10 cellular contexts compared by ENCODE assay signal in the genomic region with DNA sequence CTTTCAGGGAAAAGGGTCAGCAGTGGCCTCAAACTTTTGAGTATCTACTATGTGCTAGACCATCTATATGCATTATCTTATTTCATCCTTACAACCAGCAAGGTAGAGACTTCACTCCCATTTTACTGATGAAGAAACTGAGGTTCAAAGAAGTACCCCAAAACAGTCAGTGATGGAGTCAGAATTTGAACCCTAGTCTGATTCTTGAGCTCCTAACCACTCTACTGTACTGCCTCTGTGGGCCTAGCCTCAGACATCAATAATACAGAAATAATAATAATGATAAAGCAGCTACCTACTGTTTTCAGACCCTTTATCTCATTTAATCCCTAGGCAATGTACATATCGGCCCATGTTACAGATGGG. TPM values are rescaled to one million over a fixed set of nuclear protein-coding genes. Genes with fewer than 3 reads are reported as not detected.
DNase-seq lines count a peak whose midpoint lies in the region; ATAC-seq, FAIRE-seq and TF ChIP-seq lines count a peak whose summit lies in the region.
"Had no signal": no experiment of that assay in that cellular context is flagged by ENCODE, and none has a peak within 500 bp of the region (broad histone marks: within the 10 kb centered on the region; RNA-seq: fewer than 3 reads in every experiment).

No MANE protein-coding gene starts in this region.

- peak overlapping the region in 2 of 3 experiments; percentile 63 to 76; a peak in 3 of 6 replicates for H3K4me3 ChIP-seq in HepG2 (replicated peaks in 1 of 3; ENCODE audit: insufficient read depth in 1 of 3, low read depth in 2 of 3, low read length in 3 of 3)

- TF ChIP-seq EP300 in HepG2 (IDR thresholded peaks at IDR 0.05; ENCODE audit: low read depth in 2 of 2, low read length in 2 of 2) (no peak), HepG2 (CRISPR knock-in tag; IDR thresholded peaks at IDR 0.05; ENCODE audit: borderline replicate concordance) (no peak)

- no peaks in the 10 kb centered on the region for H3K27me3 ChIP-seq in HepG2 (ENCODE audit: control insufficient read depth in 1 of 2, insufficient read depth in 2 of 2, low read length in 2 of 2)

- peaks cover 75% of the 10 kb centered on the region for H3K4me1 Mint-ChIP-seq in activated T-cell treated with anti-CD3 and anti-CD28 coated beads, Interleukin-2, amount 50 U/mL, for 4 hours (ENCODE audit: low read depth)
- H3K4me1 Mint-ChIP-seq in activated naive CD8-positive, alpha-beta T cell (ENCODE audit: low read depth): peaks cover 73% of the 10 kb centered on the region

- peak overlapping the region; percentile 11 for H3K4me3 Mint-ChIP-seq in activated T-cell treated with anti-CD3 and anti-CD28 coated beads, Interleukin-2, amount 50 U/mL, for 4 hours
- peak overlapping the region; percentile 75 for H3K4me3 Mint-ChIP-seq in activated naive CD8-positive, alpha-beta T cell

- no peak for DNase-seq in activated T-cell treated with anti-CD3 and anti-CD28 coated beads, Interleukin-2, amount 50 U/mL, for 4 hours
- DNase-seq in activated T-cell treated with anti-CD3 and anti-CD28 coated beads, Interleukin-2, amount 50 U/mL, for 1 hour: no peak
- no peak for DNase-seq in HepG2 (ENCODE audit: low spot score)
- DNase-seq in substantia nigra (lab: John Stamatoyannopoulos, UW): no peak
- no peak for DNase-seq in NCI-H1105 treated with DMSO at 0.1 percent for 48 hours (lab: John Stamatoyannopoulos, UW)
- DNase-seq in CD1c-positive myeloid dendritic cell (ENCODE audit: extremely low spot score): no peak
- DNase-seq in stimulated activated CD4-positive, alpha-beta T cell treated with anti-CD3 and anti-CD28 coated beads, Interleukin-4, amount 100 ng/mL, for 4 hours: no peak
- DNase-seq: NCI-H1930 had no signal

- POLR2A ChIA-PET in HepG2 (lab: Yijun Ruan, JAX): interaction anchor here (1.0 to 1.4 kb wide), 3 partner anchors 7 to 242 kb away, joined by 3 to 8 read pairs (median 5); a partner anchor contains a TSS

- H3K4me2 ChIP-seq in HepG2 (ENCODE audit: low read depth, low read length): peak overlapping the region; percentile 95

- in situ Hi-C loops in HepG2 (cut with HindIII; ENCODE audit: extremely low pct_ligation_motif_present, low pct_unique_long_range_greater_than_20kb): no loop called here

- no peak for ATAC-seq in activated T-cell treated with anti-CD3 and anti-CD28 coated beads, Interleukin-2, amount 50 U/mL, for 4 hours
- ATAC-seq in HepG2: no peak

- H3K9ac ChIP-seq in HepG2 (ENCODE audit: insufficient read depth, low read depth, low read length): peak overlapping the region; percentile 69

- TF ChIP-seq RAD21 in HepG2 (CRISPR knock-in tag; IDR thresholded peaks at IDR 0.05): no peak

- CTCF ChIA-PET in HepG2 (lab: Yijun Ruan, JAX; ENCODE audit: low intra/inter-chr PET ratio, low total read pairs): no interaction called here

- no TSS peak for BruUV-seq in HepG2 (replicated peaks; lab: Mats Ljungman, UMichigan)

- intact Hi-C loops in HepG2 (cut with micrococcal nuclease; ENCODE audit: unreplicated experiment): no loop called here

- WGBS in HepG2 (ENCODE audit: low lambda C conversion rate): 61% methylated on average over 1 of the region's 1 CpG

- H3K36me3 ChIP-seq in HepG2 (replicated peaks in 1 of 2; ENCODE audit: control insufficient read depth in 1 of 2, insufficient read depth in 2 of 2, low read length in 2 of 2): no peaks in the 10 kb centered on the region

- H3K27me3 Mint-ChIP-seq in activated T-cell treated with anti-CD3 and anti-CD28 coated beads, Interleukin-2, amount 50 U/mL, for 4 hours (ENCODE audit: low read depth): no peaks in the 10 kb centered on the region
- H3K27me3 Mint-ChIP-seq in activated naive CD8-positive, alpha-beta T cell: no peaks in the 10 kb centered on the region

- H3K9me3 ChIP-seq in HepG2 (ENCODE audit: low read length): no peaks in the 10 kb centered on the region

- H3K4me1 ChIP-seq in HepG2 (ENCODE audit: insufficient read depth, low read length): peaks cover 28% of the 10 kb centered on the region

- peaks cover 9% of the 10 kb centered on the region for H3K36me3 Mint-ChIP-seq in activated T-cell treated with anti-CD3 and anti-CD28 coated beads, Interleukin-2, amount 50 U/mL, for 4 hours (ENCODE audit: insufficient read depth)
- H3K36me3 Mint-ChIP-seq in activated naive CD8-positive, alpha-beta T cell: peaks cover 16% of the 10 kb centered on the region

- no peak for FAIRE-seq in HepG2 (lab: Jason Lieb, UNC)
- FAIRE-seq: endometrium had no signal

- H3K27ac ChIP-seq in HepG2 (ENCODE audit: extremely low read length, insufficient read depth, low read length): no peak overlapping the region
- peak overlapping the region; percentile 69 for H3K27ac ChIP-seq in substantia nigra (ENCODE audit: low read depth, low read length, poor library complexity, severe bottlenecking)

- no peaks in the 10 kb centered on the region for H3K79me2 ChIP-seq in HepG2 (ENCODE audit: insufficient read depth, low read length)

- no peak overlapping the region for H2AFZ ChIP-seq in HepG2 (ENCODE audit: low read length)

- no peaks in the 10 kb centered on the region for H4K20me1 ChIP-seq in HepG2 (ENCODE audit: insufficient read depth, low read length)

- no peak for TF ChIP-seq POLR2A in HepG2 (IDR thresholded peaks at IDR 0.05; ENCODE audit: insufficient read depth in 1 of 2, low read depth in 2 of 2, low read length in 2 of 2)

- TF ChIP-seq CTCF in HepG2 (CRISPR knock-in tag; IDR thresholded peaks at IDR 0.05): no peak

- no peaks in the 10 kb centered on the region for H3K9me3 Mint-ChIP-seq in activated T-cell treated with anti-CD3 and anti-CD28 coated beads, Interleukin-2, amount 50 U/mL, for 4 hours
- H3K9me3 Mint-ChIP-seq in activated naive CD8-positive, alpha-beta T cell (ENCODE audit: low read depth): no peaks in the 10 kb centered on the region

- peak overlapping the region; percentile 90 for H3K27ac Mint-ChIP-seq in activated naive CD8-positive, alpha-beta T cell

TF ChIP-seq in HepG2, 621 proteins besides CTCF, POLR2A, EP300 and RAD21 (continues in another document):
- no peak for TF ChIP-seq ZNF296 (CRISPR knock-in tag; conservative IDR thresholded peaks at IDR 0.05)
- peak; percentile 95 for TF ChIP-seq ZNF629 (CRISPR knock-in tag; conservative IDR thresholded peaks at IDR 0.05)
- no peak for TF ChIP-seq SMAD3 (CRISPR knock-in tag; IDR thresholded peaks at IDR 0.05)
- no peak for TF ChIP-seq ZNF570 (CRISPR knock-in tag; IDR thresholded peaks at IDR 0.05; ENCODE audit: borderline replicate concordance)
- 0 out of 2 replicates have a peak, but pooled peaks have one; percentile 5 for TF ChIP-seq ZNF431 (CRISPR knock-in tag; IDR thresholded peaks at IDR 0.05; ENCODE audit: borderline replicate concordance, low read depth)
- TF ChIP-seq ADNP (CRISPR knock-in tag; IDR thresholded peaks at IDR 0.05): 0 out of 2 replicates have a peak, but pooled peaks have one; percentile 15
- no peak for TF ChIP-seq RORA (CRISPR knock-in tag; IDR thresholded peaks at IDR 0.05)
- no peak for TF ChIP-seq RXRB (CRISPR knock-in tag; IDR thresholded peaks at IDR 0.05; ENCODE audit: borderline replicate concordance)
- TF ChIP-seq ZNF607 (CRISPR knock-in tag; IDR thresholded peaks at IDR 0.05; ENCODE audit: borderline replicate concordance): 0 out of 2 replicates have a peak, but pooled peaks have one; percentile 20
- TF ChIP-seq, protein P1, sequence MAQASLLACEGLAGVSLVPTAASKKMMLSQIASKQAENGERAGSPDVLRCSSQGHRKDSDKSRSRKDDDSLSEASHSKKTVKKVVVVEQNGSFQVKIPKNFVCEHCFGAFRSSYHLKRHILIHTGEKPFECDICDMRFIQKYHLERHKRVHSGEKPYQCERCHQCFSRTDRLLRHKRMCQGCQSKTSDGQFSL (CRISPR knock-in tag; IDR thresholded peaks at IDR 0.05): no peak
- peak; percentile 79; the same call in 1 of the 2 replicates for TF ChIP-seq KDM1A (CRISPR knock-in tag; IDR thresholded peaks at IDR 0.05)
- TF ChIP-seq TSC22D2 (CRISPR knock-in tag; IDR thresholded peaks at IDR 0.05; ENCODE audit: borderline replicate concordance): no peak
- no peak for TF ChIP-seq ZNF768 (CRISPR knock-in tag; IDR thresholded peaks at IDR 0.05)
- no peak for TF ChIP-seq SP4 (CRISPR knock-in tag; IDR thresholded peaks at IDR 0.05)
- TF ChIP-seq ZBTB42 (CRISPR knock-in tag; IDR thresholded peaks at IDR 0.05): 0 out of 2 replicates have a peak, but pooled peaks have one; percentile 5

RNA-seq across cellular contexts. Expression of a gene that starts 8.4 kb away (rescaled TPM):
- 10 to 100 TPM in 2 of 3 donors, 1 to 10 TPM in 1; 8.8 to 13.5 (median 12.5) TPM for total RNA-seq in activated T-cell treated with anti-CD3 and anti-CD28 coated beads, Interleukin-2, amount 50 U/mL, for 4 hours
- total RNA-seq in HepG2 (2016; rRNA removed; fragmentation: Illumina TruSeq; extraction: Trizol): 2.5 and 2.7 TPM in 2 replicates
- total RNA-seq in HepG2 (2016; cell fraction: cytosol; rRNA removed; fragmentation: Illumina TruSeq; extraction: Trizol; ENCODE audit: low read depth): 1.3 and 2.8 TPM in 2 replicates
- 2.0 and 2.9 TPM in 2 replicates for total RNA-seq in HepG2 (2016; cell fraction: insoluble cytoplasmic fraction; rRNA removed; fragmentation: Illumina TruSeq; extraction: Trizol)
- total RNA-seq in HepG2 (2016; cell fraction: membrane; rRNA removed; fragmentation: Illumina TruSeq; extraction: Trizol): 1.9 and 2.5 TPM in 2 replicates
- 1.4 and 1.6 TPM in 2 replicates for total RNA-seq in HepG2 (2016; cell fraction: nucleus; rRNA removed; fragmentation: Illumina TruSeq; extraction: Trizol)
- polyA plus RNA-seq in HepG2 (2011; rRNA removed): 9.8 and 11.3 TPM in 2 replicates
- polyA plus RNA-seq in HepG2 (2011; cell fraction: cytosol; rRNA removed): 9.6 and 12.4 TPM in 2 replicates
- polyA plus RNA-seq in HepG2 (2011; cell fraction: nucleus; rRNA removed): 13.3 and 16.8 TPM in 2 replicates
- polyA plus RNA-seq in HepG2 (2012): 5.1 and 6.0 TPM in 2 replicates
- polyA plus RNA-seq in HepG2 (2016; cell fraction: cytosol; fragmentation: Illumina TruSeq; extraction: Trizol; ENCODE audit: low read depth): 2.7 and 3.0 TPM in 2 replicates
- polyA plus RNA-seq in HepG2 (2016; cell fraction: insoluble cytoplasmic fraction; fragmentation: Illumina TruSeq; extraction: Trizol; ENCODE audit: low read depth): 4.0 and 4.3 TPM in 2 replicates
- polyA plus RNA-seq in HepG2 (2016; cell fraction: membrane; fragmentation: Illumina TruSeq; extraction: Trizol; ENCODE audit: low read depth): 3.2 TPM in 2 replicates
- 4.3 and 4.8 TPM in 2 replicates for polyA plus RNA-seq in HepG2 (2016; cell fraction: nucleus; fragmentation: Illumina TruSeq; extraction: Trizol; ENCODE audit: insufficient read depth, low read depth)
- 7.0 and 23.8 TPM in 2 replicates for polyA minus RNA-seq in HepG2 (2011; rRNA and poly(A)+ RNA removed; ENCODE audit: low replicate concordance)
- polyA minus RNA-seq in HepG2 (2011; cell fraction: cytosol; rRNA and poly(A)+ RNA removed): 2.5 and 2.9 TPM in 2 replicates
- 2.5 and 2.8 TPM in 2 replicates for polyA minus RNA-seq in HepG2 (2011; cell fraction: nucleus; rRNA and poly(A)+ RNA removed)
